In genomic region chr10:33248638-33249037, GRCh38 we compare ENCODE assay signal across 7 cellular contexts.
DNase-seq lines count a peak whose midpoint lies in the region; ATAC-seq and TF ChIP-seq lines count a peak whose summit lies in the region.

No MANE protein-coding gene starts in this region.

- POLR2A ChIA-PET in activated CD4-positive, alpha-beta memory T cell treated with anti-CD3 and anti-CD28 coated beads, Interleukin-2, amount 10 ng/mL, durations not matched to agents 7 days and 5 days (lab: Charles Lee): no interaction called here

- CTCF ChIA-PET in activated CD4-positive, alpha-beta memory T cell treated with anti-CD3 and anti-CD28 coated beads, Interleukin-2, amount 10 ng/mL, durations not matched to agents 7 days and 5 days (lab: Charles Lee): no interaction called here

- peak; percentile 84 for ATAC-seq in GM18907 (IDR thresholded peaks at IDR 0.05; ENCODE audit: unreplicated experiment)
- ATAC-seq in HG03457 (IDR thresholded peaks at IDR 0.05; ENCODE audit: unreplicated experiment): peak; percentile 75
- no peak for ATAC-seq in GM18517 (IDR thresholded peaks at IDR 0.05; ENCODE audit: unreplicated experiment)

- H3K27ac Mint-ChIP-seq in activated CD4-positive, alpha-beta memory T cell treated with anti-CD3 and anti-CD28 coated beads, Interleukin-2, amount 10 ng/mL, durations not matched to agents 7 days and 5 days: peak overlapping the region; percentile 39

- no peak for TF ChIP-seq CTCF in coronary artery (IDR thresholded peaks at IDR 0.05)

- no peak overlapping the region for H3K4me3 ChIP-seq in coronary artery

- peaks cover 18% of the 10 kb centered on the region for H3K36me3 Mint-ChIP-seq in activated CD4-positive, alpha-beta memory T cell treated with anti-CD3 and anti-CD28 coated beads, Interleukin-2, amount 10 ng/mL, durations not matched to agents 7 days and 5 days (ENCODE audit: low read depth)

- peaks cover 55% of the 10 kb centered on the region for H3K4me1 Mint-ChIP-seq in activated CD4-positive, alpha-beta memory T cell treated with anti-CD3 and anti-CD28 coated beads, Interleukin-2, amount 10 ng/mL, durations not matched to agents 7 days and 5 days

- H3K9me3 Mint-ChIP-seq in activated CD4-positive, alpha-beta memory T cell treated with anti-CD3 and anti-CD28 coated beads, Interleukin-2, amount 10 ng/mL, durations not matched to agents 7 days and 5 days: peaks cover 12% of the 10 kb centered on the region

- peak overlapping the region; percentile 19 for H3K4me3 Mint-ChIP-seq in activated CD4-positive, alpha-beta memory T cell treated with anti-CD3 and anti-CD28 coated beads, Interleukin-2, amount 10 ng/mL, durations not matched to agents 7 days and 5 days

- H3K27me3 Mint-ChIP-seq in activated CD4-positive, alpha-beta memory T cell treated with anti-CD3 and anti-CD28 coated beads, Interleukin-2, amount 10 ng/mL, durations not matched to agents 7 days and 5 days: peaks cover 31% of the 10 kb centered on the region

- DNase-seq in activated CD4-positive, alpha-beta memory T cell treated with anti-CD3 and anti-CD28 coated beads, Interleukin-2, amount 10 ng/mL, durations not matched to agents 7 days and 5 days: peak; percentile 21
- peak; percentile 48 for DNase-seq in kidney glomerular epithelial cell (lab: John Stamatoyannopoulos, UW)
- DNase-seq in coronary artery (ENCODE audit: low spot score): no peak
- no peak for DNase-seq in NCI-H1694 treated with DMSO at 0.1 percent for 48 hours (lab: John Stamatoyannopoulos, UW)

- peak overlapping the region in 1 of 2 donors; percentile 51 for H3K27ac ChIP-seq in coronary artery

Comparison
In these comparisons a context has a peak if more than half of its experiments do, and no peak if none do; other contexts are left out.
1. DNase-seq: peak in activated CD4-positive, alpha-beta memory T cell treated with anti-CD3 and anti-CD28 coated beads, Interleukin-2, amount 10 ng/mL, durations not matched to agents 7 days and 5 days (single experiment) and kidney glomerular epithelial cell (single experiment); none in coronary artery (single experiment) and NCI-H1694 treated with DMSO at 0.1 percent for 48 hours (single experiment).